In the genomic region with DNA sequence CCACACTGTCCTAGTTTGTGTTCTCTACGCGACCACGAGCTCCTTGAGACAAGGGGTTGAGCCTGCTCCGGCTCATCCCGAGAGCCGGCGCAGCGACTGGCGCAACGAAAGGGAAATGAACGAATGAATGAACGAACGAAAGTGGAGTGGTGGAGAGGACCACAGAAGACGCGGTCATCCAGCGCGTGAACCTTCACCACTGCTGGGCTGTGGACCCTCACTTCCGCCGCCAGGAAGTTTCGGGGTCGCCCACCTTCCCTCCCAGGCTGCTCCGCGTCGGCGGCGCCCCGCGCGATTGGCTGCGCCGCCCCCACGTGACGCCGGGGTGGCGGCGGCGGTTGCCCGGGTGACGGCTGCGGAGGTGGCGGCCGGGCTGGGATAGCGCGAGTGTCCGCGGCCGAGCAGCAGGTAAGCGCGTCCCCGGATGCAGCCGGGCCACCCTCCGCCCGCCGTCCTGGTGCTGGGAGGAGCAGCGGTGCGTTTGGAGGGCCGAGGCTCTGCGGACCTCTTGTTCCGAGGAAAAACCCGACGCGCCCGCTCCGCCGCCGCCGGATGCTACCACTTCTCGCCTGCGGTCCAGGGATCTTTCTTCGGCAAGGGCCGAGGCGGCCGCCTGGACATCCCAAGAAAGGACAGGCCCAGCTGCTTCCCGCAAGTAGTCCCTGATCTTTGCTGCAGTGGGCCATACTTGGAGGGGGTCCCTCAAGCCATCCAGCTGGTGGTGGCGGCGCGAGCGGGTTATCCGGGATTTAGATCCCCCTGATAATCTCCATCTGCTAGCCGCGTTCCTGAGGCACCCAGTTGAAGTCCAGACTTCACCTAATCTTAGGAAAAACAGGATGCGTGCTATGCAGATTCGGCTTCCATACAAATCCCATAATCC, we compare ENCODE assay signal across 1 cellular context.
A peak's percentile ranks its signal among the peaks of the same experiment; 100 is the strongest.
TF ChIP-seq lines count a peak whose summit lies in the region.

A gene with protein sequence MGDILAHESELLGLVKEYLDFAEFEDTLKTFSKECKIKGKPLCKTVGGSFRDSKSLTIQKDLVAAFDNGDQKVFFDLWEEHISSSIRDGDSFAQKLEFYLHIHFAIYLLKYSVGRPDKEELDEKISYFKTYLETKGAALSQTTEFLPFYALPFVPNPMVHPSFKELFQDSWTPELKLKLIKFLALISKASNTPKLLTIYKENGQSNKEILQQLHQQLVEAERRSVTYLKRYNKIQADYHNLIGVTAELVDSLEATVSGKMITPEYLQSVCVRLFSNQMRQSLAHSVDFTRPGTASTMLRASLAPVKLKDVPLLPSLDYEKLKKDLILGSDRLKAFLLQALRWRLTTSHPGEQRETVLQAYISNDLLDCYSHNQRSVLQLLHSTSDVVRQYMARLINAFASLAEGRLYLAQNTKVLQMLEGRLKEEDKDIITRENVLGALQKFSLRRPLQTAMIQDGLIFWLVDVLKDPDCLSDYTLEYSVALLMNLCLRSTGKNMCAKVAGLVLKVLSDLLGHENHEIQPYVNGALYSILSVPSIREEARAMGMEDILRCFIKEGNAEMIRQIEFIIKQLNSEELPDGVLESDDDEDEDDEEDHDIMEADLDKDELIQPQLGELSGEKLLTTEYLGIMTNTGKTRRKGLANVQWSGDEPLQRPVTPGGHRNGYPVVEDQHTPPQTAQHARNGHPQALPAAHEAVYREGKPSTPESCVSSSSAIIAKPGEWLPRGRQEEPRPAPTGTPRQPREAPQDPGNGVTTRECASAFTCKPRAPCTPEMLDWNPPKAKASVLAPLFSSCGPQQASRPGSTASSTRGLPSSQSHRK (plus strand): TSS at position 341 of the 883 bp plus-strand sequence. CDS start 7,608 bp downstream, outside the sequence.

TF ChIP-seq in HepG2, 621 proteins besides CTCF, POLR2A, EP300 and RAD21 (continued from another document and continues in another):
- TF ChIP-seq, protein P1, sequence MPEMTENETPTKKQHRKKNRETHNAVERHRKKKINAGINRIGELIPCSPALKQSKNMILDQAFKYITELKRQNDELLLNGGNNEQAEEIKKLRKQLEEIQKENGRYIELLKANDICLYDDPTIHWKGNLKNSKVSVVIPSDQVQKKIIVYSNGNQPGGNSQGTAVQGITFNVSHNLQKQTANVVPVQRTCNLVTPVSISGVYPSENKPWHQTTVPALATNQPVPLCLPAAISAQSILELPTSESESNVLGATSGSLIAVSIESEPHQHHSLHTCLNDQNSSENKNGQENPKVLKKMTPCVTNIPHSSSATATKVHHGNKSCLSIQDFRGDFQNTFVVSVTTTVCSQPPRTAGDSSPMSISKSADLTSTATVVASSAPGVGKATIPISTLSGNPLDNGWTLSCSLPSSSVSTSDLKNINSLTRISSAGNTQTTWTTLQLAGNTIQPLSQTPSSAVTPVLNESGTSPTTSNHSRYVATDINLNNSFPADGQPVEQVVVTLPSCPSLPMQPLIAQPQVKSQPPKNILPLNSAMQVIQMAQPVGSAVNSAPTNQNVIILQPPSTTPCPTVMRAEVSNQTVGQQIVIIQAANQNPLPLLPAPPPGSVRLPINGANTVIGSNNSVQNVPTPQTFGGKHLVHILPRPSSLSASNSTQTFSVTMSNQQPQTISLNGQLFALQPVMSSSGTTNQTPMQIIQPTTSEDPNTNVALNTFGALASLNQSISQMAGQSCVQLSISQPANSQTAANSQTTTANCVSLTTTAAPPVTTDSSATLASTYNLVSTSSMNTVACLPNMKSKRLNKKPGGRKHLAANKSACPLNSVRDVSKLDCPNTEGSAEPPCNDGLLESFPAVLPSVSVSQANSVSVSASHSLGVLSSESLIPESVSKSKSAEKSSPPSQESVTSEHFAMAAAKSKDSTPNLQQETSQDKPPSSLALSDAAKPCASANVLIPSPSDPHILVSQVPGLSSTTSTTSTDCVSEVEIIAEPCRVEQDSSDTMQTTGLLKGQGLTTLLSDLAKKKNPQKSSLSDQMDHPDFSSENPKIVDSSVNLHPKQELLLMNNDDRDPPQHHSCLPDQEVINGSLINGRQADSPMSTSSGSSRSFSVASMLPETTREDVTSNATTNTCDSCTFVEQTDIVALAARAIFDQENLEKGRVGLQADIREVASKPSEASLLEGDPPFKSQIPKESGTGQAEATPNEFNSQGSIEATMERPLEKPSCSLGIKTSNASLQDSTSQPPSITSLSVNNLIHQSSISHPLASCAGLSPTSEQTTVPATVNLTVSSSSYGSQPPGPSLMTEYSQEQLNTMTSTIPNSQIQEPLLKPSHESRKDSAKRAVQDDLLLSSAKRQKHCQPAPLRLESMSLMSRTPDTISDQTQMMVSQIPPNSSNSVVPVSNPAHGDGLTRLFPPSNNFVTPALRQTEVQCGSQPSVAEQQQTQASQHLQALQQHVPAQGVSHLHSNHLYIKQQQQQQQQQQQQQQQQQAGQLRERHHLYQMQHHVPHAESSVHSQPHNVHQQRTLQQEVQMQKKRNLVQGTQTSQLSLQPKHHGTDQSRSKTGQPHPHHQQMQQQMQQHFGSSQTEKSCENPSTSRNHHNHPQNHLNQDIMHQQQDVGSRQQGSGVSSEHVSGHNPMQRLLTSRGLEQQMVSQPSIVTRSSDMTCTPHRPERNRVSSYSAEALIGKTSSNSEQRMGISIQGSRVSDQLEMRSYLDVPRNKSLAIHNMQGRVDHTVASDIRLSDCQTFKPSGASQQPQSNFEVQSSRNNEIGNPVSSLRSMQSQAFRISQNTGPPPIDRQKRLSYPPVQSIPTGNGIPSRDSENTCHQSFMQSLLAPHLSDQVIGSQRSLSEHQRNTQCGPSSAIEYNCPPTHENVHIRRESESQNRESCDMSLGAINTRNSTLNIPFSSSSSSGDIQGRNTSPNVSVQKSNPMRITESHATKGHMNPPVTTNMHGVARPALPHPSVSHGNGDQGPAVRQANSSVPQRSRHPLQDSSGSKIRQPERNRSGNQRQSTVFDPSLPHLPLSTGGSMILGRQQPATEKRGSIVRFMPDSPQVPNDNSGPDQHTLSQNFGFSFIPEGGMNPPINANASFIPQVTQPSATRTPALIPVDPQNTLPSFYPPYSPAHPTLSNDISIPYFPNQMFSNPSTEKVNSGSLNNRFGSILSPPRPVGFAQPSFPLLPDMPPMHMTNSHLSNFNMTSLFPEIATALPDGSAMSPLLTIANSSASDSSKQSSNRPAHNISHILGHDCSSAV (CRISPR knock-in tag; IDR thresholded peaks at IDR 0.05; ENCODE audit: borderline replicate concordance), result no peak
- TF ChIP-seq MIER2 (CRISPR knock-in tag; IDR thresholded peaks at IDR 0.05), result no peak
- TF ChIP-seq PLRG1 (conservative IDR thresholded peaks at IDR 0.05), result no peak
- peak; percentile 91 for TF ChIP-seq HDAC1 (CRISPR knock-in tag; IDR thresholded peaks at IDR 0.05)
- 0 out of 2 replicates have a peak, but pooled peaks have one; percentile 14 for TF ChIP-seq CREM (IDR thresholded peaks at IDR 0.05)
- TF ChIP-seq CREM (CRISPR knock-in tag; IDR thresholded peaks at IDR 0.05), result no peak
- TF ChIP-seq, protein P2, sequence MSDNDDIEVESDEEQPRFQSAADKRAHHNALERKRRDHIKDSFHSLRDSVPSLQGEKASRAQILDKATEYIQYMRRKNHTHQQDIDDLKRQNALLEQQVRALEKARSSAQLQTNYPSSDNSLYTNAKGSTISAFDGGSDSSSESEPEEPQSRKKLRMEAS (IDR thresholded peaks at IDR 0.05), result peak; percentile 88
- peak; percentile 34; the same call in 1 of the 2 replicates for TF ChIP-seq HNF4A (CRISPR knock-in tag; IDR thresholded peaks at IDR 0.05)
- no peak for TF ChIP-seq HNRNPL (IDR thresholded peaks at IDR 0.05; ENCODE audit: low read depth, low read length)
- 0 out of 2 replicates have a peak, but pooled peaks have one; percentile 43 for TF ChIP-seq ISX (CRISPR knock-in tag; conservative IDR thresholded peaks at IDR 0.05)
- TF ChIP-seq ZZZ3 (CRISPR knock-in tag; IDR thresholded peaks at IDR 0.05; ENCODE audit: borderline replicate concordance), result no peak
- TF ChIP-seq, protein P3, sequence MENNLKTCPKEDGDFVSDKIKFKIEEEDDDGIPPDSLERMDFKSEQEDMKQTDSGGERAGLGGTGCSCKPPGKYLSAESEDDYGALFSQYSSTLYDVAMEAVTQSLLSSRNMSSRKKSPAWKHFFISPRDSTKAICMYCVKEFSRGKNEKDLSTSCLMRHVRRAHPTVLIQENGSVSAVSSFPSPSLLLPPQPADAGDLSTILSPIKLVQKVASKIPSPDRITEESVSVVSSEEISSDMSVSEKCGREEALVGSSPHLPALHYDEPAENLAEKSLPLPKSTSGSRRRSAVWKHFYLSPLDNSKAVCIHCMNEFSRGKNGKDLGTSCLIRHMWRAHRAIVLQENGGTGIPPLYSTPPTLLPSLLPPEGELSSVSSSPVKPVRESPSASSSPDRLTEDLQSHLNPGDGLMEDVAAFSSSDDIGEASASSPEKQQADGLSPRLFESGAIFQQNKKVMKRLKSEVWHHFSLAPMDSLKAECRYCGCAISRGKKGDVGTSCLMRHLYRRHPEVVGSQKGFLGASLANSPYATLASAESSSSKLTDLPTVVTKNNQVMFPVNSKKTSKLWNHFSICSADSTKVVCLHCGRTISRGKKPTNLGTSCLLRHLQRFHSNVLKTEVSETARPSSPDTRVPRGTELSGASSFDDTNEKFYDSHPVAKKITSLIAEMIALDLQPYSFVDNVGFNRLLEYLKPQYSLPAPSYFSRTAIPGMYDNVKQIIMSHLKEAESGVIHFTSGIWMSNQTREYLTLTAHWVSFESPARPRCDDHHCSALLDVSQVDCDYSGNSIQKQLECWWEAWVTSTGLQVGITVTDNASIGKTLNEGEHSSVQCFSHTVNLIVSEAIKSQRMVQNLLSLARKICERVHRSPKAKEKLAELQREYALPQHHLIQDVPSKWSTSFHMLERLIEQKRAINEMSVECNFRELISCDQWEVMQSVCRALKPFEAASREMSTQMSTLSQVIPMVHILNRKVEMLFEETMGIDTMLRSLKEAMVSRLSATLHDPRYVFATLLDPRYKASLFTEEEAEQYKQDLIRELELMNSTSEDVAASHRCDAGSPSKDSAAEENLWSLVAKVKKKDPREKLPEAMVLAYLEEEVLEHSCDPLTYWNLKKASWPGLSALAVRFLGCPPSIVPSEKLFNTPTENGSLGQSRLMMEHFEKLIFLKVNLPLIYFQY (CRISPR knock-in tag; IDR thresholded peaks at IDR 0.05; ENCODE audit: borderline replicate concordance), result 0 out of 2 replicates have a peak, but pooled peaks have one; percentile 42
- TF ChIP-seq, protein P4, sequence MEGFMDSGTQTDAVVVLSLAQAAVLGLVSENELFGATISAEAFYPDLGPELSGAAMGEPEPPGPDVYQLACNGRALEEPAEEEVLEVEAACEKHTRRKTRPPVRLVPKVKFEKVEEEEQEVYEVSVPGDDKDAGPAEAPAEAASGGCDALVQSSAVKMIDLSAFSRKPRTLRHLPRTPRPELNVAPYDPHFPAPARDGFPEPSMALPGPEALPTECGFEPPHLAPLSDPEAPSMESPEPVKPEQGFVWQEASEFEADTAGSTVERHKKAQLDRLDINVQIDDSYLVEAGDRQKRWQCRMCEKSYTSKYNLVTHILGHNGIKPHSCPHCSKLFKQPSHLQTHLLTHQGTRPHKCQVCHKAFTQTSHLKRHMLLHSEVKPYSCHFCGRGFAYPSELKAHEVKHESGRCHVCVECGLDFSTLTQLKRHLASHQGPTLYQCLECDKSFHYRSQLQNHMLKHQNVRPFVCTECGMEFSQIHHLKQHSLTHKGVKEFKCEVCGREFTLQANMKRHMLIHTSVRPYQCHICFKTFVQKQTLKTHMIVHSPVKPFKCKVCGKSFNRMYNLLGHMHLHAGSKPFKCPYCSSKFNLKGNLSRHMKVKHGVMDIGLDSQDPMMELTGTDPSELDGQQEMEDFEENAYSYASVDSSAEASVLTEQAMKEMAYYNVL (CRISPR knock-in tag; IDR thresholded peaks at IDR 0.05; ENCODE audit: borderline replicate concordance), result peak; percentile 84; the same call in 1 of the 2 replicates
- TF ChIP-seq SNAI1 (CRISPR knock-in tag; IDR thresholded peaks at IDR 0.05; ENCODE audit: borderline replicate concordance), result no peak; the same call in 1 of the 2 replicates
- TF ChIP-seq, protein P5, sequence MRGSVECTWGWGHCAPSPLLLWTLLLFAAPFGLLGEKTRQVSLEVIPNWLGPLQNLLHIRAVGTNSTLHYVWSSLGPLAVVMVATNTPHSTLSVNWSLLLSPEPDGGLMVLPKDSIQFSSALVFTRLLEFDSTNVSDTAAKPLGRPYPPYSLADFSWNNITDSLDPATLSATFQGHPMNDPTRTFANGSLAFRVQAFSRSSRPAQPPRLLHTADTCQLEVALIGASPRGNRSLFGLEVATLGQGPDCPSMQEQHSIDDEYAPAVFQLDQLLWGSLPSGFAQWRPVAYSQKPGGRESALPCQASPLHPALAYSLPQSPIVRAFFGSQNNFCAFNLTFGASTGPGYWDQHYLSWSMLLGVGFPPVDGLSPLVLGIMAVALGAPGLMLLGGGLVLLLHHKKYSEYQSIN (CRISPR knock-in tag; IDR thresholded peaks at IDR 0.05; ENCODE audit: borderline replicate concordance), result no peak
- no peak for TF ChIP-seq FOSL2 (CRISPR knock-in tag; IDR thresholded peaks at IDR 0.05)
- peak; percentile 99 for TF ChIP-seq ZBTB7A (CRISPR knock-in tag; IDR thresholded peaks at IDR 0.05)
- TF ChIP-seq STAG1 (CRISPR knock-in tag; IDR thresholded peaks at IDR 0.05), result no peak
- TF ChIP-seq NR2C2 (CRISPR knock-in tag; IDR thresholded peaks at IDR 0.05; ENCODE audit: borderline replicate concordance), result peak; percentile 84
- no peak for TF ChIP-seq MBNL3 (CRISPR knock-in tag; conservative IDR thresholded peaks at IDR 0.05)
- no peak for TF ChIP-seq ZFAT (CRISPR knock-in tag; conservative IDR thresholded peaks at IDR 0.05)
- no peak; the same call in 1 of the 2 replicates for TF ChIP-seq NR2F2 (IDR thresholded peaks at IDR 0.05; ENCODE audit: borderline replicate concordance, low read depth)
- TF ChIP-seq, protein P6, sequence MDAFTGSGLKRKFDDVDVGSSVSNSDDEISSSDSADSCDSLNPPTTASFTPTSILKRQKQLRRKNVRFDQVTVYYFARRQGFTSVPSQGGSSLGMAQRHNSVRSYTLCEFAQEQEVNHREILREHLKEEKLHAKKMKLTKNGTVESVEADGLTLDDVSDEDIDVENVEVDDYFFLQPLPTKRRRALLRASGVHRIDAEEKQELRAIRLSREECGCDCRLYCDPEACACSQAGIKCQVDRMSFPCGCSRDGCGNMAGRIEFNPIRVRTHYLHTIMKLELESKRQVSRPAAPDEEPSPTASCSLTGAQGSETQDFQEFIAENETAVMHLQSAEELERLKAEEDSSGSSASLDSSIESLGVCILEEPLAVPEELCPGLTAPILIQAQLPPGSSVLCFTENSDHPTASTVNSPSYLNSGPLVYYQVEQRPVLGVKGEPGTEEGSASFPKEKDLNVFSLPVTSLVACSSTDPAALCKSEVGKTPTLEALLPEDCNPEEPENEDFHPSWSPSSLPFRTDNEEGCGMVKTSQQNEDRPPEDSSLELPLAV (CRISPR knock-in tag; conservative IDR thresholded peaks at IDR 0.05; ENCODE audit: low read depth), result no peak
- peak; percentile 20; the same call in 1 of the 2 replicates for TF ChIP-seq ZNF337 (CRISPR knock-in tag; IDR thresholded peaks at IDR 0.05; ENCODE audit: borderline replicate concordance, low read depth)
- no peak for TF ChIP-seq ZC3H4 (CRISPR knock-in tag; IDR thresholded peaks at IDR 0.05; ENCODE audit: borderline replicate concordance)
- peak; percentile 89 for TF ChIP-seq ZNF777 (CRISPR knock-in tag; IDR thresholded peaks at IDR 0.05)
- no peak for TF ChIP-seq ZNF317 (CRISPR knock-in tag; IDR thresholded peaks at IDR 0.05)
- TF ChIP-seq, protein P7, sequence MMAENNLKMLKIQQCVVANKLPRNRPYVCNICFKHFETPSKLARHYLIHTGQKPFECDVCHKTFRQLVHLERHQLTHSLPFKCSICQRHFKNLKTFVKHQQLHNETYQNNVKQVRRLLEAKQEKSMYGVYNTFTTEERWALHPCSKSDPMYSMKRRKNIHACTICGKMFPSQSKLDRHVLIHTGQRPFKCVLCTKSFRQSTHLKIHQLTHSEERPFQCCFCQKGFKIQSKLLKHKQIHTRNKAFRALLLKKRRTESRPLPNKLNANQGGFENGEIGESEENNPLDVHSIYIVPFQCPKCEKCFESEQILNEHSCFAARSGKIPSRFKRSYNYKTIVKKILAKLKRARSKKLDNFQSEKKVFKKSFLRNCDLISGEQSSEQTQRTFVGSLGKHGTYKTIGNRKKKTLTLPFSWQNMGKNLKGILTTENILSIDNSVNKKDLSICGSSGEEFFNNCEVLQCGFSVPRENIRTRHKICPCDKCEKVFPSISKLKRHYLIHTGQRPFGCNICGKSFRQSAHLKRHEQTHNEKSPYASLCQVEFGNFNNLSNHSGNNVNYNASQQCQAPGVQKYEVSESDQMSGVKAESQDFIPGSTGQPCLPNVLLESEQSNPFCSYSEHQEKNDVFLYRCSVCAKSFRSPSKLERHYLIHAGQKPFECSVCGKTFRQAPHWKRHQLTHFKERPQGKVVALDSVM (CRISPR knock-in tag; IDR thresholded peaks at IDR 0.05), result no peak; the same call in 1 of the 2 replicates
